ENCODE assay signal across 17 cellular contexts in genomic region chr6:150002710-150003109, GRCh38. TPM values are rescaled to one million over a fixed set of nuclear protein-coding genes. Genes with fewer than 3 reads are reported as not detected.
DNase-seq lines count a peak whose midpoint lies in the region; ATAC-seq and TF ChIP-seq lines count a peak whose summit lies in the region.
"Had no signal": no experiment of that assay in that cellular context is flagged by ENCODE, and none has a peak within 500 bp of the region (broad histone marks: within the 10 kb centered on the region; RNA-seq: fewer than 3 reads in every experiment).

No MANE protein-coding gene starts in this region.

- H3K9me3 ChIP-seq in HEK293 (ENCODE audit: control insufficient read depth, insufficient read depth, low read depth, low read length) = no peaks in the 10 kb centered on the region

- ATAC-seq in activated naive CD8-positive, alpha-beta T cell treated with anti-CD3 and anti-CD28 coated beads, Interleukin-2, amount 10 ng/mL, durations not matched to agents 7 days and 5 days (ENCODE audit: low read depth) = no peak
- ATAC-seq in activated naive CD8-positive, alpha-beta T cell treated with anti-CD3 and anti-CD28 coated beads, Interleukin-2, amount 50 U/mL, for 24 hours = no peak
- ATAC-seq: GM23338 had no signal

- no peak overlapping the region for H3K27ac Mint-ChIP-seq in activated naive CD8-positive, alpha-beta T cell treated with anti-CD3 and anti-CD28 coated beads, Interleukin-2, amount 10 ng/mL, durations not matched to agents 7 days and 5 days
- H3K27ac Mint-ChIP-seq in activated naive CD8-positive, alpha-beta T cell treated with anti-CD3 and anti-CD28 coated beads, Interleukin-2, amount 50 U/mL, for 24 hours = no peak overlapping the region
- no peak overlapping the region for H3K27ac Mint-ChIP-seq in osteocyte (ENCODE audit: unreplicated experiment)
- H3K27ac Mint-ChIP-seq: B cell, GM23338 had no signal

- no peak for TF ChIP-seq CTCF in HEK293 (tag by site-specific recombination; IDR thresholded peaks at IDR 0.05)
- TF ChIP-seq CTCF in osteocyte (IDR thresholded peaks at IDR 0.05) = no peak

- H3K36me3 Mint-ChIP-seq in activated naive CD8-positive, alpha-beta T cell treated with anti-CD3 and anti-CD28 coated beads, Interleukin-2, amount 10 ng/mL, durations not matched to agents 7 days and 5 days = peaks cover 9% of the 10 kb centered on the region
- H3K36me3 Mint-ChIP-seq in activated naive CD8-positive, alpha-beta T cell treated with anti-CD3 and anti-CD28 coated beads, Interleukin-2, amount 50 U/mL, for 24 hours (ENCODE audit: low read depth) = no peaks in the 10 kb centered on the region
- H3K36me3 Mint-ChIP-seq in osteocyte (ENCODE audit: unreplicated experiment) = no peaks in the 10 kb centered on the region

- H3K4me3 Mint-ChIP-seq in activated naive CD8-positive, alpha-beta T cell treated with anti-CD3 and anti-CD28 coated beads, Interleukin-2, amount 10 ng/mL, durations not matched to agents 7 days and 5 days = peak overlapping the region; percentile 0
- no peak overlapping the region for H3K4me3 Mint-ChIP-seq in activated naive CD8-positive, alpha-beta T cell treated with anti-CD3 and anti-CD28 coated beads, Interleukin-2, amount 50 U/mL, for 24 hours
- no peak overlapping the region for H3K4me3 Mint-ChIP-seq in osteocyte (ENCODE audit: unreplicated experiment)
- H3K4me3 Mint-ChIP-seq: B cell, GM23338 had no signal

- no peak overlapping the region for H3K27ac ChIP-seq in HEK293 (ENCODE audit: extremely low read depth, low read depth, low read length)

- H3K9me3 Mint-ChIP-seq in activated naive CD8-positive, alpha-beta T cell treated with anti-CD3 and anti-CD28 coated beads, Interleukin-2, amount 10 ng/mL, durations not matched to agents 7 days and 5 days = no peaks in the 10 kb centered on the region
- H3K9me3 Mint-ChIP-seq in activated naive CD8-positive, alpha-beta T cell treated with anti-CD3 and anti-CD28 coated beads, Interleukin-2, amount 50 U/mL, for 24 hours = no peaks in the 10 kb centered on the region
- H3K9me3 Mint-ChIP-seq in osteocyte (ENCODE audit: unreplicated experiment) = no peaks in the 10 kb centered on the region
- H3K9me3 Mint-ChIP-seq: GM23338 had no signal

- H3K36me3 ChIP-seq in HEK293 (ENCODE audit: control insufficient read depth in 2 of 2, insufficient read depth in 1 of 2, low read length in 2 of 2) = peaks cover 0 to 25% of the 10 kb centered on the region in 2 experiments; a peak in 1 of 3 replicates

- H3K27me3 Mint-ChIP-seq in activated naive CD8-positive, alpha-beta T cell treated with anti-CD3 and anti-CD28 coated beads, Interleukin-2, amount 10 ng/mL, durations not matched to agents 7 days and 5 days = peaks cover 18% of the 10 kb centered on the region
- peaks cover 47% of the 10 kb centered on the region for H3K27me3 Mint-ChIP-seq in activated naive CD8-positive, alpha-beta T cell treated with anti-CD3 and anti-CD28 coated beads, Interleukin-2, amount 50 U/mL, for 24 hours
- peaks cover 29% of the 10 kb centered on the region for H3K27me3 Mint-ChIP-seq in osteocyte (ENCODE audit: unreplicated experiment)

- POLR2A ChIA-PET in activated naive CD8-positive, alpha-beta T cell treated with anti-CD3 and anti-CD28 coated beads, Interleukin-2, amount 10 ng/mL, durations not matched to agents 7 days and 5 days (lab: Charles Lee) = no interaction called here
- POLR2A ChIA-PET in HEK293 (lab: Yijun Ruan, JAX) = no interaction called here

- no peak overlapping the region for H3K4me3 ChIP-seq in HEK293 (ENCODE audit: low read depth, low read length)
- H3K4me3 ChIP-seq: GM23338 had no signal

- CTCF ChIA-PET in HEK293 (lab: Yijun Ruan, JAX) = interaction anchor here (0.9 kb wide), 1 partner anchor 14 kb away, joined by 3 read pairs; no protein-coding TSS in a partner anchor

- H3K4me1 ChIP-seq in HEK293 (ENCODE audit: control insufficient read depth, insufficient read depth, low read length) = peaks cover 3% of the 10 kb centered on the region; the same call in 1 of the 2 replicates

- DNase-seq in activated naive CD8-positive, alpha-beta T cell treated with anti-CD3 and anti-CD28 coated beads, Interleukin-2, amount 10 ng/mL, durations not matched to agents 7 days and 5 days = no peak
- no peak for DNase-seq in activated naive CD8-positive, alpha-beta T cell treated with anti-CD3 and anti-CD28 coated beads, Interleukin-2, amount 50 U/mL, for 24 hours
- peak; percentile 22 for DNase-seq in islet precursor cell
- DNase-seq in osteocyte (ENCODE audit: extremely low spot score, unreplicated experiment) = peak; percentile 32
- DNase-seq in anterior cingulate cortex (lab: John Stamatoyannopoulos, UW) = no peak
- DNase-seq in stimulated activated CD4-positive, alpha-beta T cell treated with anti-CD3 and anti-CD28 coated beads, Interleukin-1b, Interleukin-23, amount 100 ng/mL, for 48 hours = no peak
- DNase-seq in SKM-1 (lab: John Stamatoyannopoulos, UW; ENCODE audit: unreplicated experiment) = no peak
- DNase-seq: C1 segment of cervical spinal cord; CD4-positive, alpha-beta memory T cell; COR-L47; DMS153; DMS79 treated with DMSO at 0.1 percent for 48 hours; EL; H7 had no signal

- peaks cover 35% of the 10 kb centered on the region for H3K4me1 Mint-ChIP-seq in activated naive CD8-positive, alpha-beta T cell treated with anti-CD3 and anti-CD28 coated beads, Interleukin-2, amount 10 ng/mL, durations not matched to agents 7 days and 5 days
- peaks cover 57% of the 10 kb centered on the region for H3K4me1 Mint-ChIP-seq in activated naive CD8-positive, alpha-beta T cell treated with anti-CD3 and anti-CD28 coated beads, Interleukin-2, amount 50 U/mL, for 24 hours
- peaks cover 10% of the 10 kb centered on the region for H3K4me1 Mint-ChIP-seq in osteocyte (ENCODE audit: unreplicated experiment)

TF ChIP-seq in HEK293, 187 proteins besides CTCF, POLR2A, EP300 and RAD21 (continues in another document):
- TF ChIP-seq ZBTB48 (tag by site-specific recombination; IDR thresholded peaks at IDR 0.05) = no peak
- TF ChIP-seq ZNF26 (tag by site-specific recombination; IDR thresholded peaks at IDR 0.05) = peak; percentile 76
- TF ChIP-seq ZNF148 (tag by site-specific recombination; IDR thresholded peaks at IDR 0.05; ENCODE audit: borderline replicate concordance) = no peak
- TF ChIP-seq ZNF555 (tag by site-specific recombination; conservative IDR thresholded peaks at IDR 0.05) = no peak
- TF ChIP-seq ZNF560 (tag by site-specific recombination; IDR thresholded peaks at IDR 0.05; ENCODE audit: borderline replicate concordance) = no peak
- no peak for TF ChIP-seq ZNF24 (tag by site-specific recombination; IDR thresholded peaks at IDR 0.05)
- TF ChIP-seq ZBTB10 (tag by site-specific recombination; IDR thresholded peaks at IDR 0.05) = no peak

RNA-seq across cellular contexts. Expression of gene RAET1L, which starts 22.6 kb away (rescaled TPM):
- total RNA-seq in activated naive CD8-positive, alpha-beta T cell treated with anti-CD3 and anti-CD28 coated beads, Interleukin-2, amount 10 ng/mL, durations not matched to agents 7 days and 5 days = not detected
- total RNA-seq in osteocyte = not detected in 2 replicates
- total RNA-seq: B cell; CD4-positive, alpha-beta memory T cell; GM23338; H7 had no signal

RNA-seq across cellular contexts. Expression of gene ULBP1, which starts 39.0 kb away (rescaled TPM):
- total RNA-seq in activated naive CD8-positive, alpha-beta T cell treated with anti-CD3 and anti-CD28 coated beads, Interleukin-2, amount 10 ng/mL, durations not matched to agents 7 days and 5 days = under 1 TPM; 0.91 to 0.97 TPM
- 10.7 and 11.5 TPM in 2 replicates for total RNA-seq in osteocyte
- total RNA-seq: CD4-positive, alpha-beta memory T cell had no signal

Comparison
In these comparisons a context has a peak if more than half of its experiments do, and no peak if none do; other contexts are left out.
1. DNase-seq: peak in islet precursor cell (single experiment) and osteocyte (single experiment); none in activated naive CD8-positive, alpha-beta T cell treated with anti-CD3 and anti-CD28 coated beads, Interleukin-2, amount 10 ng/mL, durations not matched to agents 7 days and 5 days (single experiment), activated naive CD8-positive, alpha-beta T cell treated with anti-CD3 and anti-CD28 coated beads, Interleukin-2, amount 50 U/mL, for 24 hours (single experiment), anterior cingulate cortex (0 of 58), stimulated activated CD4-positive, alpha-beta T cell treated with anti-CD3 and anti-CD28 coated beads, Interleukin-1b, Interleukin-23, amount 100 ng/mL, for 48 hours (single experiment) and SKM-1 (single experiment).